ENCODE assay signal across 24 cellular contexts in genomic region chr6:47069156-47069555, GRCh38. TPM values are rescaled to one million over a fixed set of nuclear protein-coding genes. Genes with fewer than 3 reads are reported as not detected.
DNase-seq lines count a peak whose midpoint lies in the region; FAIRE-seq and TF ChIP-seq lines count a peak whose summit lies in the region.
"Had no signal": no experiment of that assay in that cellular context is flagged by ENCODE, and none has a peak within 500 bp of the region (broad histone marks: within the 10 kb centered on the region; RNA-seq: fewer than 3 reads in every experiment).

No MANE protein-coding gene starts in this region.

- no peak overlapping the region for H3K4me3 Mint-ChIP-seq in astrocyte (ENCODE audit: unreplicated experiment)
- no peak overlapping the region for H3K4me3 Mint-ChIP-seq in activated naive CD8-positive, alpha-beta T cell treated with anti-CD3 and anti-CD28 coated beads for 36 hours
- H3K4me3 Mint-ChIP-seq: B cell; CD4-positive, CD25-positive, alpha-beta regulatory T cell; CD8-positive, alpha-beta T cell had no signal

- no peak overlapping the region for H3K9ac ChIP-seq in astrocyte (ENCODE audit: low read length)
- H3K9ac ChIP-seq: BLaER1, GM23248 had no signal

- H3K4me3 ChIP-seq in astrocyte (ENCODE audit: insufficient read depth, low read depth, low read length), result no peak overlapping the region
- H3K4me3 ChIP-seq: BLaER1, GM12878, GM23248 had no signal

- no peak overlapping the region for H3K27ac ChIP-seq in astrocyte (ENCODE audit: low read depth, low read length)
- H3K27ac ChIP-seq: 22Rv1, BLaER1, C4-2B, GM23248 had no signal

- H3K27me3 ChIP-seq in astrocyte (ENCODE audit: insufficient read depth, low read length), result no peaks in the 10 kb centered on the region
- H3K27me3 ChIP-seq: BLaER1 had no signal

- H2AFZ ChIP-seq in astrocyte (ENCODE audit: low read depth, low read length), result no peak overlapping the region
- H2AFZ ChIP-seq: GM23248 had no signal

- no peaks in the 10 kb centered on the region for H4K20me1 ChIP-seq in astrocyte (ENCODE audit: insufficient read depth, low read length)
- H4K20me1 ChIP-seq: BLaER1 had no signal

- no peaks in the 10 kb centered on the region for H3K36me3 Mint-ChIP-seq in astrocyte (ENCODE audit: low read depth, unreplicated experiment)
- no peaks in the 10 kb centered on the region for H3K36me3 Mint-ChIP-seq in activated naive CD8-positive, alpha-beta T cell treated with anti-CD3 and anti-CD28 coated beads for 36 hours
- H3K36me3 Mint-ChIP-seq: CD4-positive, CD25-positive, alpha-beta regulatory T cell; CD8-positive, alpha-beta T cell had no signal

- no peak for TF ChIP-seq CTCF in astrocyte (IDR thresholded peaks at IDR 0.05; ENCODE audit: insufficient read depth, low read depth, low read length)

- H3K4me1 Mint-ChIP-seq in astrocyte (ENCODE audit: low read depth, unreplicated experiment), result no peaks in the 10 kb centered on the region
- H3K4me1 Mint-ChIP-seq in activated naive CD8-positive, alpha-beta T cell treated with anti-CD3 and anti-CD28 coated beads for 36 hours, result no peaks in the 10 kb centered on the region
- H3K4me1 Mint-ChIP-seq: B cell; CD4-positive, CD25-positive, alpha-beta regulatory T cell had no signal

- H3K4me2 ChIP-seq in astrocyte (ENCODE audit: low read length), result no peak overlapping the region
- H3K4me2 ChIP-seq: BLaER1 had no signal

- no peaks in the 10 kb centered on the region for H3K27me3 Mint-ChIP-seq in astrocyte (ENCODE audit: low read depth, unreplicated experiment)
- H3K27me3 Mint-ChIP-seq in activated naive CD8-positive, alpha-beta T cell treated with anti-CD3 and anti-CD28 coated beads for 36 hours, result peaks cover 3% of the 10 kb centered on the region
- H3K27me3 Mint-ChIP-seq: CD4-positive, CD25-positive, alpha-beta regulatory T cell had no signal

- no peaks in the 10 kb centered on the region for H3K4me1 ChIP-seq in astrocyte (ENCODE audit: insufficient read depth, low read length)
- H3K4me1 ChIP-seq: BLaER1 had no signal

- DNase-seq in DMS 273 (lab: John Stamatoyannopoulos, UW; ENCODE audit: unreplicated experiment) (peak; percentile 9), DMS 273 treated with DMSO at 0.1 percent for 48 hours (lab: John Stamatoyannopoulos, UW) (no peak), M059J (ENCODE audit: low read depth) (peak; percentile 25), astrocyte (ENCODE audit: low read depth) (peak; percentile 11), hippocampal formation (lab: John Stamatoyannopoulos, UW) (no peak), ecto neural progenitor cell (ENCODE audit: low spot score) (no peak)
- DNase-seq in activated naive CD8-positive, alpha-beta T cell treated with anti-CD3 and anti-CD28 coated beads for 36 hours, result no peak
- DNase-seq: CD4-positive, CD25-positive, alpha-beta regulatory T cell; CD8-positive, alpha-beta T cell; DMS153; DND-41; GDM1; GM23248; H7; HCEC 1CT had no signal

- no peak for FAIRE-seq in astrocyte (lab: Jason Lieb, UNC)
- FAIRE-seq: A204.1, D721Med, GM12878, GM19239, H1 had no signal

- H3K27ac Mint-ChIP-seq in astrocyte (ENCODE audit: unreplicated experiment), result no peak overlapping the region
- H3K27ac Mint-ChIP-seq in activated naive CD8-positive, alpha-beta T cell treated with anti-CD3 and anti-CD28 coated beads for 36 hours, result no peak overlapping the region
- H3K27ac Mint-ChIP-seq: B cell; CD4-positive, CD25-positive, alpha-beta regulatory T cell; CD8-positive, alpha-beta T cell had no signal

- H3K36me3 ChIP-seq in astrocyte (ENCODE audit: insufficient read depth, low read length), result no peaks in the 10 kb centered on the region
- H3K36me3 ChIP-seq: BLaER1 had no signal

- no peaks in the 10 kb centered on the region for H3K9me3 ChIP-seq in astrocyte (ENCODE audit: insufficient read depth, low read depth, low read length)
- H3K9me3 ChIP-seq: BLaER1 had no signal

- H3K79me2 ChIP-seq in astrocyte (ENCODE audit: insufficient read depth, low read length), result no peaks in the 10 kb centered on the region

- no peaks in the 10 kb centered on the region for H3K9me3 Mint-ChIP-seq in astrocyte (ENCODE audit: unreplicated experiment)
- H3K9me3 Mint-ChIP-seq in activated naive CD8-positive, alpha-beta T cell treated with anti-CD3 and anti-CD28 coated beads for 36 hours, result no peaks in the 10 kb centered on the region
- H3K9me3 Mint-ChIP-seq: CD8-positive, alpha-beta T cell had no signal

RNA-seq across cellular contexts. Expression of gene ADGRF1, which starts 27.0 kb away (rescaled TPM):
- total RNA-seq in M059J (2014; rRNA removed; shearing (Covaris generic)), result 37.3 and 38.1 TPM in 2 replicates
- 0.05 and 0.25 TPM in 2 replicates for total RNA-seq in astrocyte
- total RNA-seq in activated naive CD8-positive, alpha-beta T cell treated with anti-CD3 and anti-CD28 coated beads for 36 hours, result not detected
- total RNA-seq: B cell; CD4-positive, CD25-positive, alpha-beta regulatory T cell; CD8-positive, alpha-beta T cell; GM23248; H1; H7 had no signal

Comparison
In these comparisons a context has a peak if more than half of its experiments do, and no peak if none do; other contexts are left out.
1. DNase-seq: peak in DMS 273 (single experiment), M059J (single experiment) and astrocyte (single experiment); none in DMS 273 treated with DMSO at 0.1 percent for 48 hours (single experiment), hippocampal formation (0 of 2), ecto neural progenitor cell (single experiment) and activated naive CD8-positive, alpha-beta T cell treated with anti-CD3 and anti-CD28 coated beads for 36 hours (single experiment).
2. RNA of gene ADGRF1, which starts 27.0 kb away (total RNA-seq): 37.3 to 38.1 TPM in M059J; 0.05 to 0.25 TPM in astrocyte and not detected in activated naive CD8-positive, alpha-beta T cell treated with anti-CD3 and anti-CD28 coated beads for 36 hours; every median in the first group is over 10 times any median in the second.